In genomic region chrX:73855546-73855945, GRCh38 we compare ENCODE assay signal across 8 cellular contexts. TPM values are rescaled to one million over a fixed set of nuclear protein-coding genes. Genes with fewer than 3 reads are reported as not detected.
DNase-seq lines count a peak whose midpoint lies in the region; ATAC-seq and TF ChIP-seq lines count a peak whose summit lies in the region.

No MANE protein-coding gene starts in this region.

- no peak overlapping the region for H3K27ac ChIP-seq in psoas muscle

- no peaks in the 10 kb centered on the region for H3K27me3 ChIP-seq in psoas muscle (ENCODE audit: insufficient read depth in 3 of 3, low read length in 2 of 3)

- intact Hi-C loops in psoas muscle (cut with DNase I): loop anchor here (1.0 to 5.0 kb wide), 5 partner anchors 87 to 489 kb away; no protein-coding TSS in a partner anchor

- H3K4me3 ChIP-seq in psoas muscle: no peak overlapping the region

- ATAC-seq in psoas muscle: peak in 1 of 4 donors; percentile 48
- no peak for ATAC-seq in HG03520 (IDR thresholded peaks at IDR 0.05; ENCODE audit: unreplicated experiment)
- no peak for ATAC-seq in HG03521 (IDR thresholded peaks at IDR 0.05; ENCODE audit: unreplicated experiment)

- WGBS in psoas muscle, 3 donors: 0% methylated on average over 2 of the region's 2 CpGs

- TF ChIP-seq CTCF in GM10266 (IDR thresholded peaks at IDR 0.05; ENCODE audit: control insufficient read depth, insufficient read depth, low read depth, missing control alignments) (peak; percentile 62), psoas muscle (IDR thresholded peaks at IDR 0.05) (peak; percentile 86)

- no peaks in the 10 kb centered on the region for H3K4me1 ChIP-seq in psoas muscle

- in situ Hi-C loops in SK-MEL-5 (cut with HindIII; ENCODE audit: low pct_unique_long_range_greater_than_20kb, low sequenced_read_pairs): no loop called here

- H3K36me3 ChIP-seq in psoas muscle (ENCODE audit: insufficient read depth in 1 of 2, low read depth in 1 of 2): no peaks in the 10 kb centered on the region

- peak; percentile 20 for DNase-seq in GM10266 (ENCODE audit: extremely low spot score)
- peak; percentile 54 for DNase-seq in LHCN-M2 (ENCODE audit: low read depth)
- DNase-seq in SK-MEL-5 (ENCODE audit: low read depth, low spot score): peak; percentile 73
- peak in 3 of 4 experiments; percentile 14 to 56 (median 16) for DNase-seq in activated naive CD4-positive, alpha-beta T cell (lab: John Stamatoyannopoulos, UW)
- peak; percentile 64 for DNase-seq in globus pallidus (ENCODE audit: low spot score)
- peak; percentile 53 to 63 for DNase-seq in psoas muscle

- peaks cover 6% of the 10 kb centered on the region for H3K9me3 ChIP-seq in psoas muscle

RNA-seq across cellular contexts. Expression of gene XIST, which starts 3.0 kb away (rescaled TPM):
- under 0.01 TPM in 1 of 2 replicates, not detected in the other for total RNA-seq in LHCN-M2 (2014; rRNA removed)
- polyA plus RNA-seq in LHCN-M2 (2012): not detected
- 0.03 TPM in 1 of 2 replicates, not detected in the other for total RNA-seq in SK-MEL-5 (2014; rRNA removed; shearing (Covaris generic))
- not detected in 2 replicates for polyA plus RNA-seq in SK-MEL-5 (2015; cell fraction: cytosol; rRNA removed)
- 0.95 and 1.9 TPM in 2 replicates for polyA plus RNA-seq in SK-MEL-5 (2015; cell fraction: nucleus; rRNA removed)
- total RNA-seq in psoas muscle: 10 to 100 TPM; 57.7 to 79.2 (median 70.0) TPM
- polyA plus RNA-seq in psoas muscle: 10 to 100 TPM in 1 of 3 donors, under 1 TPM in 2; 0.04 to 21.3 (median 0.07) TPM

Comparison
In these comparisons a context has a peak if more than half of its experiments do, and no peak if none do; other contexts are left out.
1. DNase-seq: peak in every context shown above with its lines; median percentile 73 in SK-MEL-5; 64 in globus pallidus; 58 in psoas muscle; 54 in LHCN-M2; 20 in GM10266; 16 in activated naive CD4-positive, alpha-beta T cell.